In the genomic region with DNA sequence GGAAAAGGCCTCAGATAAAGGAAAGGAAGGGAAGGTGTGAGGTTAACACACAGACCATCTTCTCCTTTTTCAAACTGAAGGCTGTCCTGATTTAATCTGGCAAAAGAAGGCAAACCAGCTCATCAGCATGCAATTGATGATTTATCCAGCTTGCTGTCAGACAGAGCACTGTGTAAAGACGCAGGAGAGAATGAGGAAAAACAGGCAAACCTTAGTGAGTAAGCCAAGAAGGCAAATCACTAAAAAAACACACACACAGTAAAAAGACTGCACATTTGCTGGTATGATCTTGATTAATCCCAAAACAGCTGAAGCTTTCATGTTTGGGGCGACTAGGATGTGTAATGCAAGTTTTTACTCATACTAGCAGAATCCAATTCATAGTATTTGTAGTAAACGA, we compare ENCODE assay signal across 28 cellular contexts.
A peak's percentile ranks its signal among the peaks of the same experiment; 100 is the strongest.
DNase-seq lines count a peak whose midpoint lies in the region; ATAC-seq, FAIRE-seq and TF ChIP-seq lines count a peak whose summit lies in the region.
"Had no signal": no experiment of that assay in that cellular context is flagged by ENCODE, and none has a peak within 500 bp of the region (broad histone marks: within the 10 kb centered on the region; RNA-seq: fewer than 3 reads in every experiment).

No MANE protein-coding gene starts in this region.

- TF ChIP-seq POLR2A in GM12892 (IDR thresholded peaks at IDR 0.05; ENCODE audit: low read depth, low read length) = no peak

- H3K27me3 ChIP-seq in foreskin keratinocyte = no peaks in the 10 kb centered on the region
- H3K27me3 ChIP-seq: neutrophil, upper lobe of left lung had no signal

- peak; percentile 20 for DNase-seq in ELF-1 (ENCODE audit: low read depth, low spot score)
- DNase-seq in amniotic epithelial cell (ENCODE audit: low read depth) = peak; percentile 2
- DNase-seq in foreskin keratinocyte = peak; percentile 30 to 64
- peak; percentile 37 for DNase-seq in pons (ENCODE audit: low spot score)
- DNase-seq in GM12892 (ENCODE audit: insufficient read length) = no peak
- DNase-seq: activated CD8-positive, alpha-beta memory T cell treated with anti-CD3 and anti-CD28 coated beads, Interleukin-2, amount 10 ng/mL, durations not matched to agents 7 days and 5 days; activated naive CD8-positive, alpha-beta T cell treated with anti-CD3 and anti-CD28 coated beads, Interleukin-2, amount 50 U/mL, for 24 hours; activated T-cell treated with anti-CD3 and anti-CD28 coated beads, Interleukin-2, amount 50 U/mL, for 48 hours; Caco-2; DMS79; GOT3; left cardiac atrium; NCI-H1048; NCI-H187; NCI-H2171 treated with DMSO at 0.1 percent for 48 hours; NCI-H524 treated with DMSO at 0.1 percent for 48 hours; NK-92 treated with Interleukin-12 subunit alpha and Interleukin-12 subunit beta, amount 100 ng/mL, for 24 hours; SHP77; stimulated activated CD8-positive, alpha-beta memory T cell treated with anti-CD3 and anti-CD28 coated beads, Interleukin-4, amount 100 ng/mL, for 48 hours; upper lobe of left lung had no signal

- ATAC-seq in foreskin keratinocyte (peak; percentile 42), HG02981 (IDR thresholded peaks at IDR 0.05; ENCODE audit: unreplicated experiment) (no peak), GM21723 (IDR thresholded peaks at IDR 0.05; ENCODE audit: unreplicated experiment) (no peak), GM21515 (IDR thresholded peaks at IDR 0.05; ENCODE audit: unreplicated experiment) (no peak)
- ATAC-seq: activated CD8-positive, alpha-beta memory T cell treated with anti-CD3 and anti-CD28 coated beads, Interleukin-2, amount 10 ng/mL, durations not matched to agents 7 days and 5 days; activated naive CD8-positive, alpha-beta T cell treated with anti-CD3 and anti-CD28 coated beads, Interleukin-2, amount 50 U/mL, for 24 hours; left cardiac atrium; WTC11 had no signal

- FAIRE-seq in GM12892 (lab: Jason Lieb, UNC) = no peak
- FAIRE-seq: frontal cortex had no signal

- peaks cover 13% of the 10 kb centered on the region for H3K4me1 ChIP-seq in foreskin keratinocyte
- H3K4me1 ChIP-seq: upper lobe of left lung had no signal

- no peak for TF ChIP-seq CTCF in foreskin keratinocyte (conservative IDR thresholded peaks at IDR 0.05)

- no peak overlapping the region for H3K27ac ChIP-seq in foreskin keratinocyte
- H3K27ac ChIP-seq: C4-2B, neutrophil, skin epidermis, upper lobe of left lung had no signal
